1 cellular context compared by ENCODE assay signal in the genomic region with DNA sequence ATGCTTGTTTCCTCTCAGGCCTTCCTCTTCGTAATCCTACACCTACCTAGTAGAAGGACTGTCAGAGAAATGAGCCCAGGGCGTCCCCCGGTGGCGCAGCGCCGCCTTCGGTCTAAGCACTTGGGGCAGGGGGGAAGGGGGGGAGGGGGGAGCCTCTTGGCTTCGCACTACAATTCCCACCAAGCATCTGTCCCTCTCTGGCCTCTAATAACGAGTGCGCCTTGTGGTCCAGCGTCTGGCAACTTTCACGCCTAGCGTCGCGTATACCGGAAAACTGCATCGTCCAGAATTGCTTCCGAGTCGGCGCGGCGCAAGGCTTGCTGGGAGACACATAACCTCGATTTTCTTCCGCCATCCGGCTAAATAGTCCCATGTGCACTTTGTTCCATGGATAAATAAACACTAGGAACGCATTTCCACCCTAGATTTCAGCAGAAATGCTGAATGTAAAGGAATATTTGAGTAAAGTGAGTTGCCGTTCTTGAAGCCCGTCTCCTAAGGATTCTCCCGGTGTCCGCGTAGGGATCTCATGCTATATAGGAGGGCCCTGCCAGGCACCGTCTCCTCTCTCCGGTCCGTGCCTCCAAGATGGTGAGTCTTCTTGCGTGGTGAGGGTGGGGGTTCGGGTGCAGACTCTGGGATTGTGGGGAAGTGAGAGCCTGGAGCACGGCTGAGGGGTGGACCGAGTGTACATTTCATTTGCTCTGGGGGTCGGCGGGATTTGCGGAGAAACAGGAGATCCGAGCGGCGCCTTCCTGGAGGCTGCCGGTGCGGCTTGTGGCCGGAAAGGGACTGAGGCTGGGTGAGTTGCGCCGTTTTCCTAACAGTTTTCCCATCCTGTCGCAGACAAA.
A peak's percentile ranks its signal among the peaks of the same experiment; 100 is the strongest.
TF ChIP-seq lines count a peak whose summit lies in the region.

A gene (plus strand): TSS at position 340 of the 851 bp plus-strand sequence. CDS start 249 bp downstream, at position 589.

TF ChIP-seq in HEK293, 187 proteins besides CTCF, POLR2A, EP300 and RAD21 (continued from another document and continues in another):
- TF ChIP-seq, protein P1, sequence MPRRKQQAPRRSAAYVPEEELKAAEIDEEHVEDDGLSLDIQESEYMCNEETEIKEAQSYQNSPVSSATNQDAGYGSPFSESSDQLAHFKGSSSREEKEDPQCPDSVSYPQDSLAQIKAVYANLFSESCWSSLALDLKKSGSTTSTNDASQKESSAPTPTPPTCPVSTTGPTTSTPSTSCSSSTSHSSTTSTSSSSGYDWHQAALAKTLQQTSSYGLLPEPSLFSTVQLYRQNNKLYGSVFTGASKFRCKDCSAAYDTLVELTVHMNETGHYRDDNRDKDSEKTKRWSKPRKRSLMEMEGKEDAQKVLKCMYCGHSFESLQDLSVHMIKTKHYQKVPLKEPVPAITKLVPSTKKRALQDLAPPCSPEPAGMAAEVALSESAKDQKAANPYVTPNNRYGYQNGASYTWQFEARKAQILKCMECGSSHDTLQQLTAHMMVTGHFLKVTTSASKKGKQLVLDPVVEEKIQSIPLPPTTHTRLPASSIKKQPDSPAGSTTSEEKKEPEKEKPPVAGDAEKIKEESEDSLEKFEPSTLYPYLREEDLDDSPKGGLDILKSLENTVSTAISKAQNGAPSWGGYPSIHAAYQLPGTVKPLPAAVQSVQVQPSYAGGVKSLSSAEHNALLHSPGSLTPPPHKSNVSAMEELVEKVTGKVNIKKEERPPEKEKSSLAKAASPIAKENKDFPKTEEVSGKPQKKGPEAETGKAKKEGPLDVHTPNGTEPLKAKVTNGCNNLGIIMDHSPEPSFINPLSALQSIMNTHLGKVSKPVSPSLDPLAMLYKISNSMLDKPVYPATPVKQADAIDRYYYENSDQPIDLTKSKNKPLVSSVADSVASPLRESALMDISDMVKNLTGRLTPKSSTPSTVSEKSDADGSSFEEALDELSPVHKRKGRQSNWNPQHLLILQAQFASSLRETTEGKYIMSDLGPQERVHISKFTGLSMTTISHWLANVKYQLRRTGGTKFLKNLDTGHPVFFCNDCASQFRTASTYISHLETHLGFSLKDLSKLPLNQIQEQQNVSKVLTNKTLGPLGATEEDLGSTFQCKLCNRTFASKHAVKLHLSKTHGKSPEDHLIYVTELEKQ (tag by site-specific recombination; IDR thresholded peaks at IDR 0.05; ENCODE audit: borderline replicate concordance) = peak; percentile 54; the same call in 1 of the 2 replicates
- peak; percentile 66; the same call in 1 of the 2 replicates for TF ChIP-seq ZNF664 (tag by site-specific recombination; IDR thresholded peaks at IDR 0.05)
- no peak for TF ChIP-seq ZNF510 (tag by site-specific recombination; IDR thresholded peaks at IDR 0.05; ENCODE audit: insufficient replicate concordance)
- TF ChIP-seq ZNF324 (tag by site-specific recombination; IDR thresholded peaks at IDR 0.05) = peak; percentile 100
- peak; percentile 69 for TF ChIP-seq ZBTB20 (tag by site-specific recombination; IDR thresholded peaks at IDR 0.05)
- TF ChIP-seq ZSCAN30 (tag by site-specific recombination; IDR thresholded peaks at IDR 0.05) = peak; percentile 90
- TF ChIP-seq GLIS2 (tag by site-specific recombination; IDR thresholded peaks at IDR 0.05) = peak; percentile 65
- TF ChIP-seq, protein P2, sequence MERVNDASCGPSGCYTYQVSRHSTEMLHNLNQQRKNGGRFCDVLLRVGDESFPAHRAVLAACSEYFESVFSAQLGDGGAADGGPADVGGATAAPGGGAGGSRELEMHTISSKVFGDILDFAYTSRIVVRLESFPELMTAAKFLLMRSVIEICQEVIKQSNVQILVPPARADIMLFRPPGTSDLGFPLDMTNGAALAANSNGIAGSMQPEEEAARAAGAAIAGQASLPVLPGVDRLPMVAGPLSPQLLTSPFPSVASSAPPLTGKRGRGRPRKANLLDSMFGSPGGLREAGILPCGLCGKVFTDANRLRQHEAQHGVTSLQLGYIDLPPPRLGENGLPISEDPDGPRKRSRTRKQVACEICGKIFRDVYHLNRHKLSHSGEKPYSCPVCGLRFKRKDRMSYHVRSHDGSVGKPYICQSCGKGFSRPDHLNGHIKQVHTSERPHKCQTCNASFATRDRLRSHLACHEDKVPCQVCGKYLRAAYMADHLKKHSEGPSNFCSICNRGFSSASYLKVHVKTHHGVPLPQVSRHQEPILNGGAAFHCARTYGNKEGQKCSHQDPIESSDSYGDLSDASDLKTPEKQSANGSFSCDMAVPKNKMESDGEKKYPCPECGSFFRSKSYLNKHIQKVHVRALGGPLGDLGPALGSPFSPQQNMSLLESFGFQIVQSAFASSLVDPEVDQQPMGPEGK (tag by site-specific recombination; IDR thresholded peaks at IDR 0.05) = peak; percentile 76
- TF ChIP-seq ZNF707 (tag by site-specific recombination; IDR thresholded peaks at IDR 0.05) = no peak
- TF ChIP-seq, protein P3, sequence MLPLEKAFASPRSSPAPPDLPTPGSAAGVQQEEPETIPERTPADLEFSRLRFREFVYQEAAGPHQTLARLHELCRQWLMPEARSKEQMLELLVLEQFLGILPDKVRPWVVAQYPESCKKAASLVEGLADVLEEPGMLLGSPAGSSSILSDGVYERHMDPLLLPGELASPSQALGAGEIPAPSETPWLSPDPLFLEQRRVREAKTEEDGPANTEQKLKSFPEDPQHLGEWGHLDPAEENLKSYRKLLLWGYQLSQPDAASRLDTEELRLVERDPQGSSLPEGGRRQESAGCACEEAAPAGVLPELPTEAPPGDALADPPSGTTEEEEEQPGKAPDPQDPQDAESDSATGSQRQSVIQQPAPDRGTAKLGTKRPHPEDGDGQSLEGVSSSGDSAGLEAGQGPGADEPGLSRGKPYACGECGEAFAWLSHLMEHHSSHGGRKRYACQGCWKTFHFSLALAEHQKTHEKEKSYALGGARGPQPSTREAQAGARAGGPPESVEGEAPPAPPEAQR (tag by site-specific recombination; IDR thresholded peaks at IDR 0.05) = peak; percentile 90; the same call in 1 of the 2 replicates
- peak; percentile 90 for TF ChIP-seq ZBTB21 (tag by site-specific recombination; IDR thresholded peaks at IDR 0.05)
- TF ChIP-seq, protein P4, sequence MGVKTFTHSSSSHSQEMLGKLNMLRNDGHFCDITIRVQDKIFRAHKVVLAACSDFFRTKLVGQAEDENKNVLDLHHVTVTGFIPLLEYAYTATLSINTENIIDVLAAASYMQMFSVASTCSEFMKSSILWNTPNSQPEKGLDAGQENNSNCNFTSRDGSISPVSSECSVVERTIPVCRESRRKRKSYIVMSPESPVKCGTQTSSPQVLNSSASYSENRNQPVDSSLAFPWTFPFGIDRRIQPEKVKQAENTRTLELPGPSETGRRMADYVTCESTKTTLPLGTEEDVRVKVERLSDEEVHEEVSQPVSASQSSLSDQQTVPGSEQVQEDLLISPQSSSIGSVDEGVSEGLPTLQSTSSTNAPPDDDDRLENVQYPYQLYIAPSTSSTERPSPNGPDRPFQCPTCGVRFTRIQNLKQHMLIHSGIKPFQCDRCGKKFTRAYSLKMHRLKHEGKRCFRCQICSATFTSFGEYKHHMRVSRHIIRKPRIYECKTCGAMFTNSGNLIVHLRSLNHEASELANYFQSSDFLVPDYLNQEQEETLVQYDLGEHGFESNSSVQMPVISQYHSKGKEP (tag by site-specific recombination; IDR thresholded peaks at IDR 0.05) = peak; percentile 60; the same call in 1 of the 2 replicates
- TF ChIP-seq, protein P5, sequence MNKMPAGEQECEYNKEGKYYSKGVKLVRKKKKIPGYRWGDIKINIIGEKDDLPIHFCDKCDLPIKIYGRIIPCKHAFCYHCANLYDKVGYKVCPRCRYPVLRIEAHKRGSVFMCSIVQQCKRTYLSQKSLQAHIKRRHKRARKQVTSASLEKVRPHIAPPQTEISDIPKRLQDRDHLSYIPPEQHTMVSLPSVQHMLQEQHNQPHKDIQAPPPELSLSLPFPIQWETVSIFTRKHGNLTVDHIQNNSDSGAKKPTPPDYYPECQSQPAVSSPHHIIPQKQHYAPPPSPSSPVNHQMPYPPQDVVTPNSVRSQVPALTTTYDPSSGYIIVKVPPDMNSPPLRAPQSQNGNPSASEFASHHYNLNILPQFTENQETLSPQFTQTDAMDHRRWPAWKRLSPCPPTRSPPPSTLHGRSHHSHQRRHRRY (tag by site-specific recombination; IDR thresholded peaks at IDR 0.05) = 0 out of 2 replicates have a peak, but pooled peaks have one; percentile 28
- no peak; the same call in 1 of the 2 replicates for TF ChIP-seq MZF1 (tag by site-specific recombination; IDR thresholded peaks at IDR 0.05; ENCODE audit: borderline replicate concordance)
- no peak for TF ChIP-seq ZNF747 (tag by site-specific recombination; IDR thresholded peaks at IDR 0.05)
- peak; percentile 97 for TF ChIP-seq SP3 (tag by site-specific recombination; IDR thresholded peaks at IDR 0.05)
- TF ChIP-seq YY2 (tag by site-specific recombination; IDR thresholded peaks at IDR 0.05) = peak; percentile 93
- TF ChIP-seq KLF1 (tag by site-specific recombination; IDR thresholded peaks at IDR 0.05) = peak; percentile 59
- TF ChIP-seq, protein P6, sequence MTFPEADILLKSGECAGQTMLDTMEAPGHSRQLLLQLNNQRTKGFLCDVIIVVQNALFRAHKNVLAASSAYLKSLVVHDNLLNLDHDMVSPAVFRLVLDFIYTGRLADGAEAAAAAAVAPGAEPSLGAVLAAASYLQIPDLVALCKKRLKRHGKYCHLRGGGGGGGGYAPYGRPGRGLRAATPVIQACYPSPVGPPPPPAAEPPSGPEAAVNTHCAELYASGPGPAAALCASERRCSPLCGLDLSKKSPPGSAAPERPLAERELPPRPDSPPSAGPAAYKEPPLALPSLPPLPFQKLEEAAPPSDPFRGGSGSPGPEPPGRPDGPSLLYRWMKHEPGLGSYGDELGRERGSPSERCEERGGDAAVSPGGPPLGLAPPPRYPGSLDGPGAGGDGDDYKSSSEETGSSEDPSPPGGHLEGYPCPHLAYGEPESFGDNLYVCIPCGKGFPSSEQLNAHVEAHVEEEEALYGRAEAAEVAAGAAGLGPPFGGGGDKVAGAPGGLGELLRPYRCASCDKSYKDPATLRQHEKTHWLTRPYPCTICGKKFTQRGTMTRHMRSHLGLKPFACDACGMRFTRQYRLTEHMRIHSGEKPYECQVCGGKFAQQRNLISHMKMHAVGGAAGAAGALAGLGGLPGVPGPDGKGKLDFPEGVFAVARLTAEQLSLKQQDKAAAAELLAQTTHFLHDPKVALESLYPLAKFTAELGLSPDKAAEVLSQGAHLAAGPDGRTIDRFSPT (tag by site-specific recombination; IDR thresholded peaks at IDR 0.05) = peak; percentile 93
- peak; percentile 89 for TF ChIP-seq ZNF610 (tag by site-specific recombination; IDR thresholded peaks at IDR 0.05; ENCODE audit: borderline replicate concordance)
- no peak for TF ChIP-seq ZNF555 (tag by site-specific recombination; conservative IDR thresholded peaks at IDR 0.05)
- TF ChIP-seq, protein P7, sequence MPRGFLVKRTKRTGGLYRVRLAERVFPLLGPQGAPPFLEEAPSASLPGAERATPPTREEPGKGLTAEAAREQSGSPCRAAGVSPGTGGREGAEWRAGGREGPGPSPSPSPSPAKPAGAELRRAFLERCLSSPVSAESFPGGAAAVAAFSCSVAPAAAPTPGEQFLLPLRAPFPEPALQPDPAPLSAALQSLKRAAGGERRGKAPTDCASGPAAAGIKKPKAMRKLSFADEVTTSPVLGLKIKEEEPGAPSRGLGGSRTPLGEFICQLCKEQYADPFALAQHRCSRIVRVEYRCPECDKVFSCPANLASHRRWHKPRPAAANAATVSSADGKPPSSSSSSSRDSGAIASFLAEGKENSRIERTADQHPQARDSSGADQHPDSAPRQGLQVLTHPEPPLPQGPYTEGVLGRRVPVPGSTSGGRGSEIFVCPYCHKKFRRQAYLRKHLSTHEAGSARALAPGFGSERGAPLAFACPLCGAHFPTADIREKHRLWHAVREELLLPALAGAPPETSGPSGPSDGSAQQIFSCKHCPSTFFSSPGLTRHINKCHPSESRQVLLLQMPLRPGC (tag by site-specific recombination; IDR thresholded peaks at IDR 0.05) = peak; percentile 93
- TF ChIP-seq KLF8 (tag by site-specific recombination; IDR thresholded peaks at IDR 0.05) = peak; percentile 97
- TF ChIP-seq HOXD13 (CRISPR knock-in tag; IDR thresholded peaks at IDR 0.05; ENCODE audit: borderline replicate concordance) = peak; percentile 35; the same call in 1 of the 2 replicates
- peak; percentile 99 for TF ChIP-seq ZNF2 (tag by site-specific recombination; IDR thresholded peaks at IDR 0.05)
- TF ChIP-seq, protein P8, sequence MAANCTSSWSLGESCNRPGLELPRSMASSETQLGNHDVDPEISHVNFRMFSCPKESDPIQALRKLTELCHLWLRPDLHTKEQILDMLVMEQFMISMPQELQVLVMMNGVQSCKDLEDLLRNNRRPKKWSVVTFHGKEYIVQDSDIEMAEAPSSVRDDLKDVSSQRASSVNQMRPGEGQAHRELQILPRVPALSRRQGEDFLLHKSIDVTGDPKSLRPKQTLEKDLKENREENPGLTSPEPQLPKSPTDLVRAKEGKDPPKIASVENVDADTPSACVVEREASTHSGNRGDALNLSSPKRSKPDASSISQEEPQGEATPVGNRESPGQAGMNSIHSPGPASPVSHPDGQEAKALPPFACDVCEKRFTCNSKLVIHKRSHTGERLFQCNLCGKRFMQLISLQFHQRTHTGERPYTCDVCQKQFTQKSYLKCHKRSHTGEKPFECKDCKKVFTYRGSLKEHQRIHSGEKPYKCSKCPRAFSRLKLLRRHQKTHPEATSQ (tag by site-specific recombination; IDR thresholded peaks at IDR 0.05) = 0 out of 2 replicates have a peak, but pooled peaks have one; percentile 18
- TF ChIP-seq ZNF114 (tag by site-specific recombination; IDR thresholded peaks at IDR 0.05) = no peak
- TF ChIP-seq TRIM28 (IDR thresholded peaks at IDR 0.05; ENCODE audit: borderline replicate concordance, low read length) = 0 out of 2 replicates have a peak, but pooled peaks have one; percentile 82
- TF ChIP-seq ZNF621 (tag by site-specific recombination; IDR thresholded peaks at IDR 0.05) = no peak
- peak; percentile 98 for TF ChIP-seq ZBTB48 (tag by site-specific recombination; IDR thresholded peaks at IDR 0.05)
- no peak for TF ChIP-seq ZNF311 (tag by site-specific recombination; IDR thresholded peaks at IDR 0.05; ENCODE audit: borderline replicate concordance)
- peak; percentile 75 for TF ChIP-seq ZNF335 (tag by site-specific recombination; conservative IDR thresholded peaks at IDR 0.05)
- no peak for TF ChIP-seq ZNF350 (tag by site-specific recombination; IDR thresholded peaks at IDR 0.05)
- TF ChIP-seq, protein P9, sequence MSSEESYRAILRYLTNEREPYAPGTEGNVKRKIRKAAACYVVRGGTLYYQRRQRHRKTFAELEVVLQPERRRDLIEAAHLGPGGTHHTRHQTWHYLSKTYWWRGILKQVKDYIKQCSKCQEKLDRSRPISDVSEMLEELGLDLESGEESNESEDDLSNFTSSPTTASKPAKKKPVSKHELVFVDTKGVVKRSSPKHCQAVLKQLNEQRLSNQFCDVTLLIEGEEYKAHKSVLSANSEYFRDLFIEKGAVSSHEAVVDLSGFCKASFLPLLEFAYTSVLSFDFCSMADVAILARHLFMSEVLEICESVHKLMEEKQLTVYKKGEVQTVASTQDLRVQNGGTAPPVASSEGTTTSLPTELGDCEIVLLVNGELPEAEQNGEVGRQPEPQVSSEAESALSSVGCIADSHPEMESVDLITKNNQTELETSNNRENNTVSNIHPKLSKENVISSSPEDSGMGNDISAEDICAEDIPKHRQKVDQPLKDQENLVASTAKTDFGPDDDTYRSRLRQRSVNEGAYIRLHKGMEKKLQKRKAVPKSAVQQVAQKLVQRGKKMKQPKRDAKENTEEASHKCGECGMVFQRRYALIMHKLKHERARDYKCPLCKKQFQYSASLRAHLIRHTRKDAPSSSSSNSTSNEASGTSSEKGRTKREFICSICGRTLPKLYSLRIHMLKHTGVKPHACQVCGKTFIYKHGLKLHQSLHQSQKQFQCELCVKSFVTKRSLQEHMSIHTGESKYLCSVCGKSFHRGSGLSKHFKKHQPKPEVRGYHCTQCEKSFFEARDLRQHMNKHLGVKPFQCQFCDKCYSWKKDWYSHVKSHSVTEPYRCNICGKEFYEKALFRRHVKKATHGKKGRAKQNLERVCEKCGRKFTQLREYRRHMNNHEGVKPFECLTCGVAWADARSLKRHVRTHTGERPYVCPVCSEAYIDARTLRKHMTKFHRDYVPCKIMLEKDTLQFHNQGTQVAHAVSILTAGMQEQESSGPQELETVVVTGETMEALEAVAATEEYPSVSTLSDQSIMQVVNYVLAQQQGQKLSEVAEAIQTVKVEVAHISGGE (tag by site-specific recombination; conservative IDR thresholded peaks at IDR 0.05; ENCODE audit: low read depth) = peak; percentile 95
